In the genomic region with DNA sequence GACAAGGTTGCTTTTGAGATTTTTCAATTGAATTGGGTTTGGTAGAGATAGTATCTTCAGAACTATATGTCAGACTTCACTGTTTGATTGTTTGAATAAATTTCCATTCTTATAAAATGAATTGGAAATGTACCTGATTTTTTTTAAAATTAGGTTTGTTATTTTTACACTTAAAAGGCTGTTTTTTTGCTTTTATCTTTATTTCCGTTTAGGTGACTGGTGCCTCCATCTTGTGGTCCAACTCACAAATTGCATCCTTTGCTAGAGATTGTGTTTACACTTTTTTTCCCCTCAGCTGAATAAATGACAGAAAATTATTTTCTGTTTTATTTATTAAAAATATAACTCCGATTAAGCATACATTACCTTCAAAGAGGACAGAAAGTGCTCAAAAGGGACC, we compare ENCODE assay signal across 9 cellular contexts. TPM values are rescaled to one million over a fixed set of nuclear protein-coding genes. Genes with fewer than 3 reads are reported as not detected.
DNase-seq lines count a peak whose midpoint lies in the region; FAIRE-seq and TF ChIP-seq lines count a peak whose summit lies in the region.
"Had no signal": no experiment of that assay in that cellular context is flagged by ENCODE, and none has a peak within 500 bp of the region (broad histone marks: within the 10 kb centered on the region; RNA-seq: fewer than 3 reads in every experiment).

No MANE protein-coding gene starts in this region.

- H3K9me3 Mint-ChIP-seq in CD14-positive monocyte, result peaks cover 0 to 2% (median 0%) of the 10 kb centered on the region in 7 donors

- H3K27me3 ChIP-seq in prostate gland (replicated peaks; ENCODE audit: insufficient read depth), result no peaks in the 10 kb centered on the region
- H3K27me3 ChIP-seq: SJSA1 had no signal

- H3K4me1 Mint-ChIP-seq in CD14-positive monocyte, result peaks cover 4% of the 10 kb centered on the region

- no peaks in the 10 kb centered on the region for H3K36me3 Mint-ChIP-seq in CD14-positive monocyte

- in situ Hi-C loops in astrocyte of the spinal cord (cut with HindIII; ENCODE audit: low sequenced_read_pairs), result no loop called here

- no peak for TF ChIP-seq POLR2A in H54 (IDR thresholded peaks at IDR 0.05; ENCODE audit: low read depth, low read length)
- TF ChIP-seq POLR2A in prostate gland (IDR thresholded peaks at IDR 0.05), result no peak

- H3K4me3 ChIP-seq in astrocyte of the spinal cord (ENCODE audit: low read depth, low read length), result no peak overlapping the region
- H3K4me3 ChIP-seq in prostate gland, result no peak overlapping the region
- H3K4me3 ChIP-seq: SJSA1 had no signal

- peak; percentile 60 for FAIRE-seq in H54 (lab: Jason Lieb, UNC)

- no peak overlapping the region for H3K27ac ChIP-seq in prostate gland
- H3K27ac ChIP-seq: SJSA1 had no signal

- H3K27me3 Mint-ChIP-seq in CD14-positive monocyte (ENCODE audit: low read depth in 3 of 3), result no peaks in the 10 kb centered on the region

- no peaks in the 10 kb centered on the region for H3K9me3 ChIP-seq in prostate gland
- H3K9me3 ChIP-seq: SJSA1 had no signal

- 43% methylated on average over 2 of the region's 2 CpGs for WGBS in prostate gland

- TF ChIP-seq CTCF in CD14-positive monocyte (IDR thresholded peaks at IDR 0.05) (peak; percentile 67), astrocyte of the spinal cord (IDR thresholded peaks at IDR 0.05; ENCODE audit: low read depth, low read length) (peak; percentile 69), prostate gland (IDR thresholded peaks at IDR 0.05) (peak in 1 of 4 experiments; percentile 44)

- intact Hi-C loops in CD14-positive monocyte (cut with micrococcal nuclease), result no loop called here
- intact Hi-C loops in prostate gland (cut with DNase I), result no loop called here

- DNase-seq in CD14-positive monocyte (ENCODE audit: low spot score), result no peak
- DNase-seq in H54 (ENCODE audit: insufficient read length, low spot score), result no peak
- DNase-seq in astrocyte of the spinal cord (ENCODE audit: low read depth, low spot score), result peak; percentile 46
- peak; percentile 36 to 50 for DNase-seq in lung microvascular endothelial cell (ENCODE audit: low read depth in 2 of 2)
- no peak for DNase-seq in prostate gland (ENCODE audit: low spot score)
- no peak for DNase-seq in activated gamma-delta T cell (lab: John Stamatoyannopoulos, UW)
- no peak for DNase-seq in DMS79 treated with DMSO at 0.1 percent for 48 hours (lab: John Stamatoyannopoulos, UW)
- no peak for DNase-seq in LoVo (ENCODE audit: low spot score)

- H3K4me1 ChIP-seq in prostate gland (replicated peaks), result no peaks in the 10 kb centered on the region
- H3K4me1 ChIP-seq: SJSA1 had no signal

- no peaks in the 10 kb centered on the region for H3K36me3 ChIP-seq in prostate gland
- H3K36me3 ChIP-seq: SJSA1 had no signal

- no peak overlapping the region for H3K4me3 Mint-ChIP-seq in CD14-positive monocyte

- no peak overlapping the region for H3K27ac Mint-ChIP-seq in CD14-positive monocyte

RNA-seq across cellular contexts. Expression of a gene that starts 15.6 kb away (rescaled TPM):
- polyA plus RNA-seq in CD14-positive monocyte, result 10 to 100 TPM; 25.0 to 29.5 TPM
- total RNA-seq in lung microvascular endothelial cell (15.7 and 17.4 TPM in 2 replicates), prostate gland (10 to 100 TPM; 16.6 to 17.9 TPM)

RNA-seq across cellular contexts. Expression of a gene that starts 15.7 kb away (rescaled TPM):
- 10 to 100 TPM; 10.6 to 16.8 TPM for polyA plus RNA-seq in CD14-positive monocyte
- 12.0 and 12.7 TPM in 2 replicates for total RNA-seq in lung microvascular endothelial cell
- 10 to 100 TPM; 12.3 to 12.5 TPM for total RNA-seq in prostate gland

Comparison
In these comparisons a context has a peak if more than half of its experiments do, and no peak if none do; other contexts are left out.
1. DNase-seq: peak in astrocyte of the spinal cord (single experiment) and lung microvascular endothelial cell (2 of 2); none in CD14-positive monocyte (single experiment), H54 (single experiment), prostate gland (single experiment), activated gamma-delta T cell (single experiment), DMS79 treated with DMSO at 0.1 percent for 48 hours (single experiment) and LoVo (single experiment).